ENCODE assay signal across 8 cellular contexts in genomic region chrX:23783569-23784486, GRCh38. TPM values are rescaled to one million over a fixed set of nuclear protein-coding genes. Genes with fewer than 3 reads are reported as not detected.
DNase-seq lines count a peak whose midpoint lies in the region; ATAC-seq and TF ChIP-seq lines count a peak whose summit lies in the region.

No MANE protein-coding gene starts in this region.

- CTCF ChIA-PET in AG04450 (lab: Charles Lee): interaction anchor here (0.8 to 5.1 kb wide), 11 partner anchors 13 to 123 kb away, joined by 3 to 63 read pairs (median 5); no protein-coding TSS in a partner anchor

- no peaks in the 10 kb centered on the region for H3K9me3 ChIP-seq in AG04450 (ENCODE audit: control insufficient read depth, insufficient read depth, low read length)

- DNase-seq in AG04450 (ENCODE audit: low read depth, low spot score): no peak
- DNase-seq in Jurkat, Clone E6-1 (ENCODE audit: low read depth, low spot score): no peak
- no peak for DNase-seq in astrocyte of the cerebellum (ENCODE audit: low read depth)
- DNase-seq in substantia nigra (lab: John Stamatoyannopoulos, UW): peak in 4 of 49 donors; percentile 3 to 43 (median 4)
- DNase-seq in activated CD4-positive, CD25-positive, alpha-beta regulatory T cell treated with anti-CD3 and anti-CD28 coated beads, Interleukin-2, amount 50 U/mL, for 72 hours: no peak

- H3K27me3 ChIP-seq in AG04450 (ENCODE audit: control insufficient read depth, insufficient read depth, low read length) (no peaks in the 10 kb centered on the region), layer of hippocampus (ENCODE audit: control insufficient read depth, insufficient read depth, low read length) (no peaks in the 10 kb centered on the region)

- POLR2A ChIA-PET in AG04450 (lab: Yijun Ruan, JAX): interaction anchor here (0.7 to 2.4 kb wide), 8 partner anchors 27 to 242 kb away, joined by 3 to 60 read pairs (median 8); partner anchors contain the start of gene ACOT9

- TF ChIP-seq CTCF in AG04450 (IDR thresholded peaks at IDR 0.05; ENCODE audit: low read depth, low read length) (no peak), astrocyte of the cerebellum (IDR thresholded peaks at IDR 0.05; ENCODE audit: low read depth, low read length, missing control alignments) (no peak)

- H3K4me3 ChIP-seq in AG04450 (ENCODE audit: low read depth, low read length) (peak overlapping the region; percentile 82), astrocyte of the cerebellum (ENCODE audit: low read depth, low read length) (peak overlapping the region; percentile 69)
- H3K4me3 ChIP-seq in Jurkat, Clone E6-1 (ENCODE audit: low read length): peak overlapping the region; percentile 71

- no peak for ATAC-seq in GM18505 (IDR thresholded peaks at IDR 0.05; ENCODE audit: unreplicated experiment)
- ATAC-seq in HG02938 (IDR thresholded peaks at IDR 0.05; ENCODE audit: unreplicated experiment): no peak

- H3K27ac ChIP-seq in AG04450 (ENCODE audit: low read depth, low read length) (peak overlapping the region; percentile 68), layer of hippocampus (ENCODE audit: low read depth, low read length) (peak overlapping the region; percentile 78), substantia nigra (ENCODE audit: low read depth, low read length, poor library complexity, severe bottlenecking) (peak overlapping the region; percentile 74)

- in situ Hi-C loops in astrocyte of the cerebellum (cut with HindIII; ENCODE audit: low sequenced_read_pairs): no loop called here

- TF ChIP-seq POLR2A in GM18505 (IDR thresholded peaks at IDR 0.05; ENCODE audit: borderline replicate concordance, extremely low read depth, insufficient read depth, insufficient read length): no peak

RNA-seq across cellular contexts. Expression of gene SAT1, which starts 0.9 kb away (rescaled TPM):
- 151 and 202 TPM in 2 replicates for polyA plus RNA-seq in AG04450 (2011; rRNA removed)
- 59.8 and 63.6 TPM in 2 replicates for polyA minus RNA-seq in AG04450 (2011; rRNA and poly(A)+ RNA removed)
- 48.2 TPM for polyA plus RNA-seq in Jurkat, Clone E6-1 (2012; ENCODE audit: insufficient read depth, insufficient read length)

RNA-seq across cellular contexts. Expression of gene ACOT9, which starts 40.8 kb away (rescaled TPM):
- 45.7 and 62.5 TPM in 2 replicates for polyA plus RNA-seq in AG04450 (2011; rRNA removed)
- polyA minus RNA-seq in AG04450 (2011; rRNA and poly(A)+ RNA removed): 24.4 and 36.0 TPM in 2 replicates
- not detected for polyA plus RNA-seq in Jurkat, Clone E6-1 (2012; ENCODE audit: insufficient read depth, insufficient read length)
